In the genomic region with DNA sequence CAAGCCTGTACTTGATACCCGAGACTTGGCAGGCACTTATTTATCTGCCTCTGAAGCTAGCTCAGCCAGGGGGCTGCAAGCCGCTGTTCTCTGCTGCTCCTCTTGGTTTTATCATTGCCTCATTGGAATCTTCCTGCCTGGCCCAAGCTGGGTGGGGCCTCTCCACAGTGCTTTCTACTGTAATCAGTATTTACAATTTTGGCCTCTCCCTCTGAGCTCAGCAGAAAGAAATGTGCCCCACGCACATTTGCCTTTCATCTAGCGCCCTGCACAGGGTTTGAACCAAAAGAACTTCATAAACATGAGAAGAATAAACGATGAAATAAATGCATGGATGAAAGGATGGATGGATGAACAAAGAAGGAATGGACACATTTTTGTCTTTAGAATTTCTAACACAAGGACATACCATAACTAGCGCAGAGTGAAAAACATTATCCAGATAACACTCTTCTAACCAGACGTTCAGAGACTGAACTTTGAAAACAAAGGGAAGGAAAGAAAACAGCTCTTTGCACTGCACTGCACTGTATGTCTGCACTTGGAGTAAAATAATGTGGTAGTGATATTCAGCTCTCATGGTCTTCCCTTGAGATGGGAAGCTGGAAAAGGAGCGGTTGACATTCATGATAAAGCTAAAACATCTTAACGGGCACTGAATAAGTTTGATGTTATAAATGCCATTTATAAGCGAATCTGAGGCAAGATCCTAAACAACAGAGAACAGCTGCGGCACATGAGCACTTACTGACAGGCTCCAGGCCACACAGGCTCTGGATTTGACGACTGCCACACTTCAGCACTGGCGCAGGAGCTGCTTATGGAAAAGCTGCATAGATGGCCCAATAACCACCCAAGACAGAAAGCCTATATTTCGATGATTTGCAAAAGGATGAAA, we compare ENCODE assay signal across 10 cellular contexts.
A peak's percentile ranks its signal among the peaks of the same experiment; 100 is the strongest.
DNase-seq lines count a peak whose midpoint lies in the region; ATAC-seq and TF ChIP-seq lines count a peak whose summit lies in the region.
"Had no signal": no experiment of that assay in that cellular context is flagged by ENCODE, and none has a peak within 500 bp of the region (broad histone marks: within the 10 kb centered on the region; RNA-seq: fewer than 3 reads in every experiment).

No MANE protein-coding gene starts in this region.

- POLR2A ChIA-PET in Caco-2 (lab: Charles Lee), result interaction anchor here (0.6 to 2.5 kb wide), 10 partner anchors 25 to 943 kb away, joined by 3 to 12 read pairs (median 4); a partner anchor contains a TSS

- H3K27ac Mint-ChIP-seq in Caco-2 (ENCODE audit: unreplicated experiment) (peak overlapping the region; percentile 90), endothelial cell (ENCODE audit: unreplicated experiment) (peak overlapping the region; percentile 38), mesothelial cell of epicardium (peak overlapping the region; percentile 91)
- H3K27ac Mint-ChIP-seq: activated naive CD8-positive, alpha-beta T cell; memory B cell had no signal

- H3K4me1 Mint-ChIP-seq in Caco-2 (ENCODE audit: low read depth, unreplicated experiment) (peaks cover 34% of the 10 kb centered on the region), endothelial cell (ENCODE audit: unreplicated experiment) (peaks cover 42% of the 10 kb centered on the region), mesothelial cell of epicardium (peaks cover 34% of the 10 kb centered on the region)
- H3K4me1 Mint-ChIP-seq: memory B cell had no signal

- CTCF ChIA-PET in Caco-2 (lab: Charles Lee), result interaction anchor here (0.7 to 1.6 kb wide), 9 partner anchors 8 to 289 kb away, joined by 3 to 10 read pairs (median 5); a partner anchor contains a TSS

- H3K9me3 ChIP-seq in Caco-2, result no peaks in the 10 kb centered on the region

- ATAC-seq in HG02678 (IDR thresholded peaks at IDR 0.05; ENCODE audit: unreplicated experiment), result no peak
- no peak for ATAC-seq in GM21786 (IDR thresholded peaks at IDR 0.05; ENCODE audit: unreplicated experiment)

- TF ChIP-seq CTCF in Caco-2 (IDR thresholded peaks at IDR 0.05; ENCODE audit: insufficient read depth in 1 of 2, low read depth in 1 of 2, low read length in 1 of 2, severe bottlenecking in 1 of 2, unreplicated experiment in 1 of 2) (no peak), endothelial cell (IDR thresholded peaks at IDR 0.05; ENCODE audit: unreplicated experiment) (no peak), mesothelial cell of epicardium (IDR thresholded peaks at IDR 0.05; ENCODE audit: unreplicated experiment) (no peak)

- no peaks in the 10 kb centered on the region for H3K27me3 ChIP-seq in Caco-2 (replicated peaks; ENCODE audit: control insufficient read depth, insufficient read depth, low read length)

- H3K36me3 Mint-ChIP-seq in Caco-2 (ENCODE audit: insufficient read depth, unreplicated experiment), result peaks cover 22% of the 10 kb centered on the region
- H3K36me3 Mint-ChIP-seq in endothelial cell (ENCODE audit: low read depth, unreplicated experiment), result peaks cover 7% of the 10 kb centered on the region
- H3K36me3 Mint-ChIP-seq in mesothelial cell of epicardium, result no peaks in the 10 kb centered on the region

- BruUV-seq in Caco-2 (replicated peaks; lab: Mats Ljungman, UMichigan), result TSS peak; percentile 97

- H3K4me3 Mint-ChIP-seq in Caco-2 (ENCODE audit: unreplicated experiment), result peak overlapping the region; percentile 77
- H3K4me3 Mint-ChIP-seq in endothelial cell (ENCODE audit: unreplicated experiment), result no peak overlapping the region
- H3K4me3 Mint-ChIP-seq in mesothelial cell of epicardium, result peak overlapping the region; percentile 11
- H3K4me3 Mint-ChIP-seq: activated naive CD8-positive, alpha-beta T cell; memory B cell had no signal

- intact Hi-C loops in Caco-2 (cut with micrococcal nuclease; ENCODE audit: unreplicated experiment), result loop anchor here (1.0 to 5.0 kb wide), 5 partner anchors 19 to 285 kb away; a partner anchor contains a TSS

- no peaks in the 10 kb centered on the region for H3K36me3 ChIP-seq in Caco-2 (ENCODE audit: control insufficient read depth, insufficient read depth, low read length)

- H3K27me3 Mint-ChIP-seq in Caco-2 (ENCODE audit: insufficient read depth, unreplicated experiment), result no peaks in the 10 kb centered on the region
- peaks cover 5% of the 10 kb centered on the region for H3K27me3 Mint-ChIP-seq in endothelial cell (ENCODE audit: unreplicated experiment)
- no peaks in the 10 kb centered on the region for H3K27me3 Mint-ChIP-seq in mesothelial cell of epicardium (ENCODE audit: low read depth)

- peak overlapping the region; percentile 1 for H3K4me3 ChIP-seq in Caco-2 (ENCODE audit: low read depth, low read length)

- H3K4me1 ChIP-seq in Caco-2, result peaks cover 40% of the 10 kb centered on the region

- no peaks in the 10 kb centered on the region for H3K9me3 Mint-ChIP-seq in Caco-2 (ENCODE audit: unreplicated experiment)
- no peaks in the 10 kb centered on the region for H3K9me3 Mint-ChIP-seq in endothelial cell (ENCODE audit: unreplicated experiment)
- H3K9me3 Mint-ChIP-seq in mesothelial cell of epicardium, result peaks cover 4% of the 10 kb centered on the region

- DNase-seq in Caco-2, result peak; percentile 92 to 94
- peak; percentile 77 for DNase-seq in NCI-H460 (ENCODE audit: extremely low read depth, low read depth)
- DNase-seq in endothelial cell (ENCODE audit: low spot score), result peak; percentile 14
- DNase-seq in mesothelial cell of epicardium (ENCODE audit: low spot score in 2 of 2, unreplicated experiment in 2 of 2), result peak; percentile 30 to 54
- no peak for DNase-seq in NCI-H2029 (lab: John Stamatoyannopoulos, UW)
- DNase-seq in NCI-H187 (lab: John Stamatoyannopoulos, UW), result no peak

Comparison
In these comparisons a context has a peak if more than half of its experiments do, and no peak if none do; other contexts are left out.
1. DNase-seq: peak in Caco-2 (2 of 2), NCI-H460 (single experiment), endothelial cell (single experiment) and mesothelial cell of epicardium (2 of 2); none in NCI-H2029 (single experiment) and NCI-H187 (0 of 2).
2. H3K27ac Mint-ChIP-seq: peak in every context shown above with its lines; median percentile 91 in mesothelial cell of epicardium; 90 in Caco-2; 38 in endothelial cell.